Comparison of ENCODE assay signal across 1 cellular context in genomic region chr4:146638801-146639351, GRCh38.
TF ChIP-seq lines count a peak whose summit lies in the region.

TSS of gene POU4F2 (plus strand) at chr4:146638893. CDS start at chr4:146639141, 248 bp downstream.

TF ChIP-seq in endothelial cell of umbilical vein, 7 proteins besides CTCF, POLR2A, EP300 and RAD21 (continued from another document):
- no peak for TF ChIP-seq JUN (IDR thresholded peaks at IDR 0.05; ENCODE audit: borderline replicate concordance, insufficient read depth, insufficient read length, low read depth)
